26 cellular contexts compared by ENCODE assay signal in genomic region chr16:28876016-28876659, GRCh38. TPM values are rescaled to one million over a fixed set of nuclear protein-coding genes. Genes with fewer than 3 reads are reported as not detected.
DNase-seq lines count a peak whose midpoint lies in the region; ATAC-seq and TF ChIP-seq lines count a peak whose summit lies in the region.
"Had no signal": no experiment of that assay in that cellular context is flagged by ENCODE, and none has a peak within 500 bp of the region (broad histone marks: within the 10 kb centered on the region; RNA-seq: fewer than 3 reads in every experiment).

No MANE protein-coding gene starts in this region.

- H3K9me3 Mint-ChIP-seq in GM23338, result no peaks in the 10 kb centered on the region; the same call in 2 of the 3 replicates
- H3K9me3 Mint-ChIP-seq: activated T-cell treated with anti-CD3 and anti-CD28 coated beads, Interleukin-2, amount 50 U/mL, for 24 hours; CD4-positive, alpha-beta T cell; T-helper 1 cell treated with Interleukin-12 subunit alpha and Interleukin-12 subunit beta and Interleukin-4 antibody, amounts not matched to agents 30 μg/mL and 1 μg/mL, for 36 hours had no signal

- no peak overlapping the region for H2AFZ ChIP-seq in GM23338
- H2AFZ ChIP-seq: GM23248 had no signal

- H3K4me3 Mint-ChIP-seq in GM23338, result no peak overlapping the region
- H3K4me3 Mint-ChIP-seq: activated CD8-positive, alpha-beta T cell treated with anti-CD3 and anti-CD28 coated beads, Interleukin-2, amount 10 ng/mL, durations not matched to agents 7 days and 5 days; activated T-cell treated with anti-CD3 and anti-CD28 coated beads, Interleukin-2, amount 50 U/mL, for 24 hours; CD4-positive, alpha-beta T cell; T-helper 1 cell treated with Interleukin-12 subunit alpha and Interleukin-12 subunit beta and Interleukin-4 antibody, amounts not matched to agents 30 μg/mL and 1 μg/mL, for 36 hours had no signal

- no peaks in the 10 kb centered on the region; the same call in 1 of the 2 replicates for H4K20me1 ChIP-seq in GM23338 (replicated peaks; ENCODE audit: insufficient read depth)

- in situ Hi-C loops in Panc1 (cut with HindIII; ENCODE audit: low pct_unique_long_range_greater_than_20kb, low sequenced_read_pairs), result no loop called here

- H3K36me3 Mint-ChIP-seq in GM23338 (ENCODE audit: low read depth), result peaks cover 16% of the 10 kb centered on the region

- no peak for DNase-seq in GM23338 (ENCODE audit: low spot score)
- DNase-seq in Panc1 (ENCODE audit: low read depth, low spot score), result no peak
- DNase-seq in psoas muscle, result no peak
- no peak for DNase-seq in activated CD8-positive, alpha-beta memory T cell treated with anti-CD3 and anti-CD28 coated beads for 24 hours
- DNase-seq in Ammon's horn (ENCODE audit: low spot score), result no peak
- DNase-seq: activated CD8-positive, alpha-beta T cell treated with anti-CD3 and anti-CD28 coated beads, Interleukin-2, amount 10 ng/mL, durations not matched to agents 7 days and 5 days; activated T-cell treated with anti-CD3 and anti-CD28 coated beads, Interleukin-2, amount 50 U/mL, for 24 hours; brain microvascular endothelial cell; CD4-positive, alpha-beta T cell; effector CD8-positive, alpha-beta T cell; GM23248; KG1; kidney; MM.1S; NCI-H1417; NCI-H2081 treated with DMSO at 0.1 percent for 48 hours; occipital lobe; Peyer's patch; stimulated activated naive CD8-positive, alpha-beta T cell treated with anti-CD3 and anti-CD28 coated beads, Interleukin-15, Interleukin-2, amounts not matched to agents 100 U/mL and 50 U/mL, for 24 hours had no signal

- no TSS peak for BruUV-seq in Panc1 (replicated peaks; lab: Mats Ljungman, UMichigan)

- no peaks in the 10 kb centered on the region for H3K9me2 ChIP-seq in GM23338 (ENCODE audit: insufficient read depth)

- peaks cover 12% of the 10 kb centered on the region for H3F3A ChIP-seq in GM23338 (replicated peaks; ENCODE audit: low read depth)

- intact Hi-C loops in Panc1 (cut with micrococcal nuclease; ENCODE audit: unreplicated experiment), result loop anchor here (10.0 kb wide), 1 partner anchor 69 kb away; no protein-coding TSS in a partner anchor
- intact Hi-C loops in psoas muscle (cut with DNase I), result no loop called here

- TF ChIP-seq CTCF in GM23338 (conservative IDR thresholded peaks at IDR 0.05; ENCODE audit: low read depth in 2 of 2), result no peak
- TF ChIP-seq CTCF in Panc1 (IDR thresholded peaks at IDR 0.05), result no peak
- no peak for TF ChIP-seq CTCF in psoas muscle (IDR thresholded peaks at IDR 0.05)

- H3K27ac ChIP-seq in GM23338 (ENCODE audit: low read depth), result 0 out of 2 replicates have a peak overlapping the region, but pooled peaks have one; percentile 72
- peak overlapping the region; percentile 48 for H3K27ac ChIP-seq in Panc1 (ENCODE audit: low read length)
- no peak overlapping the region for H3K27ac ChIP-seq in iPS-20b (ENCODE audit: low read length)
- peak overlapping the region; percentile 88 for H3K27ac ChIP-seq in psoas muscle
- H3K27ac ChIP-seq: brain microvascular endothelial cell, GM23248, Peyer's patch had no signal

- WGBS in psoas muscle, 3 donors, result 23 to 32% (median 27%) methylated on average over 17 of the region's 17 CpGs

- H3K27me3 ChIP-seq in GM23338 (ENCODE audit: insufficient read depth) (peaks cover 16% of the 10 kb centered on the region; the same call in 1 of the 2 replicates), Panc1 (ENCODE audit: control insufficient read depth, insufficient read depth, low read length) (no peaks in the 10 kb centered on the region), iPS-20b (ENCODE audit: insufficient read depth, low read length) (peaks cover 8% of the 10 kb centered on the region), psoas muscle (ENCODE audit: insufficient read depth in 3 of 3, low read length in 2 of 3) (no peaks in the 10 kb centered on the region)
- H3K27me3 ChIP-seq: brain microvascular endothelial cell, Peyer's patch had no signal

- H3K9me3 ChIP-seq in Panc1 (ENCODE audit: control insufficient read depth, insufficient read depth, low read depth, low read length), result no peaks in the 10 kb centered on the region
- no peaks in the 10 kb centered on the region for H3K9me3 ChIP-seq in iPS-20b (ENCODE audit: insufficient read depth, low read depth, low read length)
- H3K9me3 ChIP-seq in psoas muscle, result no peaks in the 10 kb centered on the region
- H3K9me3 ChIP-seq: Peyer's patch had no signal

- ATAC-seq in GM23338 (no peak), Panc1 (no peak), psoas muscle (no peak), GM19395 (IDR thresholded peaks at IDR 0.05; ENCODE audit: unreplicated experiment) (no peak)
- ATAC-seq: activated CD8-positive, alpha-beta T cell treated with anti-CD3 and anti-CD28 coated beads, Interleukin-2, amount 10 ng/mL, durations not matched to agents 7 days and 5 days; esophagus mucosa; stimulated activated naive CD8-positive, alpha-beta T cell treated with anti-CD3 and anti-CD28 coated beads, Interleukin-15, Interleukin-2, amounts not matched to agents 100 U/mL and 50 U/mL, for 24 hours had no signal

- no peaks in the 10 kb centered on the region for H3K79me2 ChIP-seq in GM23338 (replicated peaks; ENCODE audit: insufficient read depth)

- peak overlapping the region; percentile 21; the same call in 1 of the 2 replicates for H3K9ac ChIP-seq in iPS-20b (ENCODE audit: low read depth, low read length)
- H3K9ac ChIP-seq: GM23248 had no signal

- peaks cover 37% of the 10 kb centered on the region for H3K4me1 Mint-ChIP-seq in GM23338

- 0 out of 2 replicates have a peak overlapping the region, but pooled peaks have one; percentile 74 for H3K27ac Mint-ChIP-seq in GM23338
- H3K27ac Mint-ChIP-seq: activated CD8-positive, alpha-beta T cell treated with anti-CD3 and anti-CD28 coated beads, Interleukin-2, amount 10 ng/mL, durations not matched to agents 7 days and 5 days; CD4-positive, alpha-beta T cell; T-helper 1 cell treated with Interleukin-12 subunit alpha and Interleukin-12 subunit beta and Interleukin-4 antibody, amounts not matched to agents 30 μg/mL and 1 μg/mL, for 36 hours had no signal

- POLR2A ChIA-PET in Panc1 (lab: Charles Lee), result interaction anchor here (0.6 kb wide), 2 partner anchors 13 to 17 kb away, joined by 3 to 10 read pairs; partner anchors contain the start of gene SH2B1

- no peaks in the 10 kb centered on the region for H3K36me3 ChIP-seq in GM23338 (ENCODE audit: insufficient read depth)
- H3K36me3 ChIP-seq in Panc1 (ENCODE audit: control insufficient read depth, insufficient read depth, low read length), result no peaks in the 10 kb centered on the region; the same call in 1 of the 2 replicates
- H3K36me3 ChIP-seq in iPS-20b (ENCODE audit: insufficient read depth, low read depth, low read length), result peaks cover 26% of the 10 kb centered on the region
- H3K36me3 ChIP-seq in psoas muscle (ENCODE audit: insufficient read depth in 1 of 2, low read depth in 1 of 2), result peaks cover 0 to 36% of the 10 kb centered on the region in 2 donors

- H3K4me1 ChIP-seq in GM23338 (ENCODE audit: insufficient read depth) (peaks cover 22% of the 10 kb centered on the region; the same call in 1 of the 2 replicates), Panc1 (ENCODE audit: control insufficient read depth, insufficient read depth, low read length) (peaks cover 31% of the 10 kb centered on the region), iPS-20b (ENCODE audit: insufficient read depth, low read length) (peaks cover 7% of the 10 kb centered on the region; the same call in 1 of the 2 replicates), psoas muscle (peaks cover 33% of the 10 kb centered on the region)

- peaks cover 21% of the 10 kb centered on the region for H3K27me3 Mint-ChIP-seq in GM23338 (ENCODE audit: insufficient read depth, low read depth, poor library complexity)

- CTCF ChIA-PET in Panc1 (lab: Charles Lee), result interaction anchor here (0.6 to 1.3 kb wide), 2 partner anchors 60 to 69 kb away, joined by 3 to 6 read pairs; no protein-coding TSS in a partner anchor

- no peak overlapping the region for H3K4me2 ChIP-seq in GM23338

- H3K4me3 ChIP-seq in GM23338, result no peak overlapping the region
- no peak overlapping the region for H3K4me3 ChIP-seq in Panc1 (ENCODE audit: low read depth in 2 of 2, low read length in 2 of 2)
- no peak overlapping the region for H3K4me3 ChIP-seq in iPS-20b (ENCODE audit: low read length)
- H3K4me3 ChIP-seq in psoas muscle, result peak overlapping the region; percentile 41
- H3K4me3 ChIP-seq: GM23248, lung, Peyer's patch had no signal

TF ChIP-seq in GM23338, 12 proteins besides CTCF, POLR2A, EP300 and RAD21 (continues in another document):
- no peak for TF ChIP-seq ZNF114 (CRISPR knock-in tag; IDR thresholded peaks at IDR 0.05)

RNA-seq across cellular contexts. Expression of gene ATP2A1, which starts 2.1 kb away (rescaled TPM):
- 0.08 and 0.73 TPM in 2 replicates for total RNA-seq in GM23338 (2014; rRNA removed; shearing (Covaris generic))
- 3.2 and 4.0 TPM in 2 replicates for polyA plus RNA-seq in GM23338 (2016; fragmentation: Nextera tagmentation; extraction: Ambion mirVana)
- 2.9 TPM for total RNA-seq in Panc1 (2021; ENCODE audit: unreplicated experiment)
- 2.7 TPM for polyA plus RNA-seq in Panc1 (2012; ENCODE audit: insufficient read length)
- 1,000 to 10,000 TPM in 3 of 4 donors, 100 to 1,000 TPM in 1; 639 to 2,539 (median 1,923) TPM for total RNA-seq in psoas muscle
- 1,000 to 10,000 TPM in 2 of 3 donors, 100 to 1,000 TPM in 1; 169 to 1,914 (median 1,496) TPM for polyA plus RNA-seq in psoas muscle
- total RNA-seq: frontal cortex, SK-MEL-5 had no signal

RNA-seq across cellular contexts. Expression of gene SH2B1, which starts 12.5 kb away (rescaled TPM):
- total RNA-seq in GM23338 (2014; rRNA removed; shearing (Covaris generic)), result 17.2 and 27.5 TPM in 2 replicates
- polyA plus RNA-seq in GM23338 (2016; fragmentation: Nextera tagmentation; extraction: Ambion mirVana), result 12.2 and 13.6 TPM in 2 replicates
- 66.2 TPM for total RNA-seq in Panc1 (2021; ENCODE audit: unreplicated experiment)
- 84.0 TPM for polyA plus RNA-seq in Panc1 (2012; ENCODE audit: insufficient read length)
- total RNA-seq in psoas muscle, result 10 to 100 TPM; 22.9 to 44.6 (median 39.9) TPM
- polyA plus RNA-seq in psoas muscle, result 10 to 100 TPM; 21.0 to 47.5 (median 28.1) TPM

RNA-seq across cellular contexts. Expression of gene TUFM, which starts 30.0 kb away (rescaled TPM):
- total RNA-seq in GM23338 (2014; rRNA removed; shearing (Covaris generic)), result 162 and 192 TPM in 2 replicates
- polyA plus RNA-seq in GM23338 (2016; fragmentation: Nextera tagmentation; extraction: Ambion mirVana) (246 and 248 TPM in 2 replicates), psoas muscle (100 to 1,000 TPM; 211 to 355 (median 240) TPM)
- total RNA-seq in Panc1 (2021; ENCODE audit: unreplicated experiment) (231 TPM), psoas muscle (100 to 1,000 TPM; 155 to 233 (median 187) TPM)
- 389 TPM for polyA plus RNA-seq in Panc1 (2012; ENCODE audit: insufficient read length)

RNA-seq across cellular contexts. Expression of gene RABEP2, which starts 48.9 kb away (rescaled TPM):
- 25.2 and 27.2 TPM in 2 replicates for total RNA-seq in GM23338 (2014; rRNA removed; shearing (Covaris generic))
- 11.8 and 13.0 TPM in 2 replicates for polyA plus RNA-seq in GM23338 (2016; fragmentation: Nextera tagmentation; extraction: Ambion mirVana)
- total RNA-seq in Panc1 (2021; ENCODE audit: unreplicated experiment), result 24.8 TPM
- 36.9 TPM for polyA plus RNA-seq in Panc1 (2012; ENCODE audit: insufficient read length)
- 1 to 10 TPM; 3.1 to 7.0 (median 5.2) TPM for total RNA-seq in psoas muscle
- 10 to 100 TPM in 1 of 3 donors, 1 to 10 TPM in 2; 6.2 to 22.8 (median 8.2) TPM for polyA plus RNA-seq in psoas muscle

RNA-seq across cellular contexts. Expression of gene ATXN2L, which starts 53.3 kb away (rescaled TPM):
- total RNA-seq in GM23338 (2014; rRNA removed; shearing (Covaris generic)), result 192 TPM in 2 replicates
- 132 and 134 TPM in 2 replicates for polyA plus RNA-seq in GM23338 (2016; fragmentation: Nextera tagmentation; extraction: Ambion mirVana)
- total RNA-seq in Panc1 (2021; ENCODE audit: unreplicated experiment), result 270 TPM
- 314 TPM for polyA plus RNA-seq in Panc1 (2012; ENCODE audit: insufficient read length)
- 10 to 100 TPM; 47.7 to 66.2 (median 55.4) TPM for total RNA-seq in psoas muscle
- polyA plus RNA-seq in psoas muscle, result 10 to 100 TPM; 28.8 to 50.0 (median 37.2) TPM

Comparison
In these comparisons a context has a peak if more than half of its experiments do, and no peak if none do; other contexts are left out.
1. RNA of gene ATP2A1, which starts 2.1 kb away (total RNA-seq): 639 to 2,539 TPM in psoas muscle; 2.9 TPM in Panc1 (single experiment) and 0.08 to 0.73 TPM in GM23338; every median in the first group is over 100 times any median in the second.